7 cellular contexts compared by ENCODE assay signal in the genomic region with DNA sequence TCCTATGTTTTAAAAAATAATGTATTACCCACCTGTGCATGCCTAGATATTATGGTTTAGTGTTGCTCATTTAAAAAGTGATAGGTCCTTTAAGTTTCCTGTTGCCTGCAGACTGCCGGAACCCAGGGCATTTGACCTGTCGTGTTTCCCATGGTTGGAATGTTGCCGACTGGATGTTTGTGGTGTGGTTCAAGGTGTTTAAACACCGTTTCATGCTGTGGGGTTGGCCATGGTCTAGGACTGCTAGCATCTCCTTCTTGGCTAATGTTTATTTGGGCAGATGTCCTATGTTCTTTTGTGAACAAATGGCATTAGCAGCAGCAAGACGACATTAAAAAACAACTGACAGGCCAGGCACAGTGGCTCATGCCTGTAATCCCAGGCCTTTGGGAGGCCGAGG.
"Had no signal": no experiment of that assay in that cellular context is flagged by ENCODE, and none has a peak within 500 bp of the region (broad histone marks: within the 10 kb centered on the region; RNA-seq: fewer than 3 reads in every experiment).

No MANE protein-coding gene starts in this region.

- H2AFZ ChIP-seq: GM23338 had no signal

- FAIRE-seq: HTR-8/SVneo had no signal

- DNase-seq: H7, KBM-7 had no signal

- H3K4me1 ChIP-seq: HAP-1 had no signal

- H3K4me2 ChIP-seq: GM23338, KMS-11 had no signal

- H3K36me3 ChIP-seq: HAP-1 had no signal

- H3K27ac ChIP-seq: KMS-11 had no signal

- H3K9ac ChIP-seq: KMS-11 had no signal

- H3K4me3 ChIP-seq: GM23338, HAP-1 had no signal

- ATAC-seq: HCT116 had no signal

- H3K9me3 ChIP-seq: HAP-1 had no signal
